1 cellular context compared by ENCODE assay signal in genomic region chr1:63674865-63675815, GRCh38.
TF ChIP-seq lines count a peak whose summit lies in the region.

No MANE protein-coding gene starts in this region.

TF ChIP-seq in GM23338, 12 proteins besides CTCF, POLR2A, EP300 and RAD21 (continued from another document):
- TF ChIP-seq, protein P1, sequence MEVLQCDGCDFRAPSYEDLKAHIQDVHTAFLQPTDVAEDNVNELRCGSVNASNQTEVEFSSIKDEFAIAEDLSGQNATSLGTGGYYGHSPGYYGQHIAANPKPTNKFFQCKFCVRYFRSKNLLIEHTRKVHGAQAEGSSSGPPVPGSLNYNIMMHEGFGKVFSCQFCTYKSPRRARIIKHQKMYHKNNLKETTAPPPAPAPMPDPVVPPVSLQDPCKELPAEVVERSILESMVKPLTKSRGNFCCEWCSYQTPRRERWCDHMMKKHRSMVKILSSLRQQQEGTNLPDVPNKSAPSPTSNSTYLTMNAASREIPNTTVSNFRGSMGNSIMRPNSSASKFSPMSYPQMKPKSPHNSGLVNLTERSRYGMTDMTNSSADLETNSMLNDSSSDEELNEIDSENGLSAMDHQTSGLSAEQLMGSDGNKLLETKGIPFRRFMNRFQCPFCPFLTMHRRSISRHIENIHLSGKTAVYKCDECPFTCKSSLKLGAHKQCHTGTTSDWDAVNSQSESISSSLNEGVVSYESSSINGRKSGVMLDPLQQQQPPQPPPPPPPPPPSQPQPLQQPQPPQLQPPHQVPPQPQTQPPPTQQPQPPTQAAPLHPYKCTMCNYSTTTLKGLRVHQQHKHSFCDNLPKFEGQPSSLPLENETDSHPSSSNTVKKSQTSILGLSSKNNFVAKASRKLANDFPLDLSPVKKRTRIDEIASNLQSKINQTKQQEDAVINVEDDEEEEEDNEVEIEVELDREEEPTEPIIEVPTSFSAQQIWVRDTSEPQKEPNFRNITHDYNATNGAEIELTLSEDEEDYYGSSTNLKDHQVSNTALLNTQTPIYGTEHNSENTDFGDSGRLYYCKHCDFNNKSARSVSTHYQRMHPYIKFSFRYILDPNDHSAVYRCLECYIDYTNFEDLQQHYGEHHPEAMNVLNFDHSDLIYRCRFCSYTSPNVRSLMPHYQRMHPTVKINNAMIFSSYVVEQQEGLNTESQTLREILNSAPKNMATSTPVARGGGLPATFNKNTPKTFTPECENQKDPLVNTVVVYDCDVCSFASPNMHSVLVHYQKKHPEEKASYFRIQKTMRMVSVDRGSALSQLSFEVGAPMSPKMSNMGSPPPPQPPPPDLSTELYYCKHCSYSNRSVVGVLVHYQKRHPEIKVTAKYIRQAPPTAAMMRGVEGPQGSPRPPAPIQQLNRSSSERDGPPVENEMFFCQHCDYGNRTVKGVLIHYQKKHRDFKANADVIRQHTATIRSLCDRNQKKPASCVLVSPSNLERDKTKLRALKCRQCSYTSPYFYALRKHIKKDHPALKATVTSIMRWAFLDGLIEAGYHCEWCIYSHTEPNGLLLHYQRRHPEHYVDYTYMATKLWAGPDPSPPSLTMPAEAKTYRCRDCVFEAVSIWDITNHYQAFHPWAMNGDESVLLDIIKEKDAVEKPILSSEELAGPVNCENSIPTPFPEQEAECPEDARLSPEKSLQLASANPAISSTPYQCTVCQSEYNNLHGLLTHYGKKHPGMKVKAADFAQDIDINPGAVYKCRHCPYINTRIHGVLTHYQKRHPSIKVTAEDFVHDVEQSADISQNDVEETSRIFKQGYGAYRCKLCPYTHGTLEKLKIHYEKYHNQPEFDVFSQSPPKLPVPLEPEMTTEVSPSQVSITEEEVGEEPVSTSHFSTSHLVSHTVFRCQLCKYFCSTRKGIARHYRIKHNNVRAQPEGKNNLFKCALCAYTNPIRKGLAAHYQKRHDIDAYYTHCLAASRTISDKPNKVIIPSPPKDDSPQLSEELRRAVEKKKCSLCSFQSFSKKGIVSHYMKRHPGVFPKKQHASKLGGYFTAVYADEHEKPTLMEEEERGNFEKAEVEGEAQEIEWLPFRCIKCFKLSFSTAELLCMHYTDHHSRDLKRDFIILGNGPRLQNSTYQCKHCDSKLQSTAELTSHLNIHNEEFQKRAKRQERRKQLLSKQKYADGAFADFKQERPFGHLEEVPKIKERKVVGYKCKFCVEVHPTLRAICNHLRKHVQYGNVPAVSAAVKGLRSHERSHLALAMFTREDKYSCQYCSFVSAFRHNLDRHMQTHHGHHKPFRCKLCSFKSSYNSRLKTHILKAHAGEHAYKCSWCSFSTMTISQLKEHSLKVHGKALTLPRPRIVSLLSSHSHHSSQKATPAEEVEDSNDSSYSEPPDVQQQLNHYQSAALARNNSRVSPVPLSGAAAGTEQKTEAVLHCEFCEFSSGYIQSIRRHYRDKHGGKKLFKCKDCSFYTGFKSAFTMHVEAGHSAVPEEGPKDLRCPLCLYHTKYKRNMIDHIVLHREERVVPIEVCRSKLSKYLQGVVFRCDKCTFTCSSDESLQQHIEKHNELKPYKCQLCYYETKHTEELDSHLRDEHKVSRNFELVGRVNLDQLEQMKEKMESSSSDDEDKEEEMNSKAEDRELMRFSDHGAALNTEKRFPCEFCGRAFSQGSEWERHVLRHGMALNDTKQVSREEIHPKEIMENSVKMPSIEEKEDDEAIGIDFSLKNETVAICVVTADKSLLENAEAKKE (CRISPR knock-in tag; IDR thresholded peaks at IDR 0.05): no peak
- TF ChIP-seq ZNF331 (CRISPR knock-in tag; IDR thresholded peaks at IDR 0.05; ENCODE audit: low read depth): no peak
- TF ChIP-seq ZNF114 (CRISPR knock-in tag; IDR thresholded peaks at IDR 0.05): no peak
- no peak for TF ChIP-seq POLR2AphosphoS5 (IDR thresholded peaks at IDR 0.05; ENCODE audit: low read depth)
- TF ChIP-seq EZH2 (IDR thresholded peaks at IDR 0.05; ENCODE audit: low read depth, unreplicated experiment): no peak
- no peak for TF ChIP-seq NANOG (IDR thresholded peaks at IDR 0.05; ENCODE audit: borderline replicate concordance)
- TF ChIP-seq, protein P2, sequence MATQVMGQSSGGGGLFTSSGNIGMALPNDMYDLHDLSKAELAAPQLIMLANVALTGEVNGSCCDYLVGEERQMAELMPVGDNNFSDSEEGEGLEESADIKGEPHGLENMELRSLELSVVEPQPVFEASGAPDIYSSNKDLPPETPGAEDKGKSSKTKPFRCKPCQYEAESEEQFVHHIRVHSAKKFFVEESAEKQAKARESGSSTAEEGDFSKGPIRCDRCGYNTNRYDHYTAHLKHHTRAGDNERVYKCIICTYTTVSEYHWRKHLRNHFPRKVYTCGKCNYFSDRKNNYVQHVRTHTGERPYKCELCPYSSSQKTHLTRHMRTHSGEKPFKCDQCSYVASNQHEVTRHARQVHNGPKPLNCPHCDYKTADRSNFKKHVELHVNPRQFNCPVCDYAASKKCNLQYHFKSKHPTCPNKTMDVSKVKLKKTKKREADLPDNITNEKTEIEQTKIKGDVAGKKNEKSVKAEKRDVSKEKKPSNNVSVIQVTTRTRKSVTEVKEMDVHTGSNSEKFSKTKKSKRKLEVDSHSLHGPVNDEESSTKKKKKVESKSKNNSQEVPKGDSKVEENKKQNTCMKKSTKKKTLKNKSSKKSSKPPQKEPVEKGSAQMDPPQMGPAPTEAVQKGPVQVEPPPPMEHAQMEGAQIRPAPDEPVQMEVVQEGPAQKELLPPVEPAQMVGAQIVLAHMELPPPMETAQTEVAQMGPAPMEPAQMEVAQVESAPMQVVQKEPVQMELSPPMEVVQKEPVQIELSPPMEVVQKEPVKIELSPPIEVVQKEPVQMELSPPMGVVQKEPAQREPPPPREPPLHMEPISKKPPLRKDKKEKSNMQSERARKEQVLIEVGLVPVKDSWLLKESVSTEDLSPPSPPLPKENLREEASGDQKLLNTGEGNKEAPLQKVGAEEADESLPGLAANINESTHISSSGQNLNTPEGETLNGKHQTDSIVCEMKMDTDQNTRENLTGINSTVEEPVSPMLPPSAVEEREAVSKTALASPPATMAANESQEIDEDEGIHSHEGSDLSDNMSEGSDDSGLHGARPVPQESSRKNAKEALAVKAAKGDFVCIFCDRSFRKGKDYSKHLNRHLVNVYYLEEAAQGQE (IDR thresholded peaks at IDR 0.05; ENCODE audit: unreplicated experiment): no peak
- TF ChIP-seq JUNB (IDR thresholded peaks at IDR 0.05; ENCODE audit: unreplicated experiment): no peak
- no peak for TF ChIP-seq STAT1 (IDR thresholded peaks at IDR 0.05; ENCODE audit: unreplicated experiment)
- TF ChIP-seq ETS1 (IDR thresholded peaks at IDR 0.05): no peak
- TF ChIP-seq CREB1 (CRISPR knock-in tag; IDR thresholded peaks at IDR 0.05; ENCODE audit: low read depth): no peak
